7 cellular contexts compared by ENCODE assay signal in genomic region chr10:11804336-11804735, GRCh38.
"Had no signal": no experiment of that assay in that cellular context is flagged by ENCODE, and none has a peak within 500 bp of the region (broad histone marks: within the 10 kb centered on the region; RNA-seq: fewer than 3 reads in every experiment).

No MANE protein-coding gene starts in this region.

- DNase-seq: GDM1, GF-D8 had no signal

- ATAC-seq: GM12878 had no signal

- FAIRE-seq: G401.6, GM12878, GM12891, GM18507, GM19239 had no signal

- H3K4me3 ChIP-seq: GM12878 had no signal
